20 cellular contexts compared by ENCODE assay signal in genomic region chr1:196029410-196029809, GRCh38.
DNase-seq lines count a peak whose midpoint lies in the region; ATAC-seq and TF ChIP-seq lines count a peak whose summit lies in the region.
"Had no signal": no experiment of that assay in that cellular context is flagged by ENCODE, and none has a peak within 500 bp of the region (broad histone marks: within the 10 kb centered on the region; RNA-seq: fewer than 3 reads in every experiment).

No MANE protein-coding gene starts in this region.

- in situ Hi-C loops in mammary epithelial cell (cut with MboI; ENCODE audit: low sequenced_read_pairs in 2 of 2) = no loop called here

- H3K4me3 Mint-ChIP-seq in MCF 10A (ENCODE audit: unreplicated experiment) (no peak overlapping the region), osteocyte (ENCODE audit: unreplicated experiment) (no peak overlapping the region)
- H3K4me3 Mint-ChIP-seq in T-helper 2 cell treated with Interferon-gamma antibody and Interleukin-4, amounts not matched to agents 5 μg/mL and 100 μg/mL, for 36 hours = no peak overlapping the region
- H3K4me3 Mint-ChIP-seq: B cell; CD4-positive, CD25-positive, alpha-beta regulatory T cell had no signal

- no peak overlapping the region for H2BK12ac ChIP-seq in trophoblast cell (ENCODE audit: low read length)

- DNase-seq in MCF 10A (ENCODE audit: unreplicated experiment) (no peak), mammary epithelial cell (no peak), LNCaP clone FGC (ENCODE audit: low read depth) (no peak), osteocyte (ENCODE audit: extremely low spot score, unreplicated experiment) (no peak), trophoblast cell (no peak)
- no peak for DNase-seq in T-helper 2 cell treated with Interferon-gamma antibody and Interleukin-4, amounts not matched to agents 5 μg/mL and 100 μg/mL, for 36 hours (ENCODE audit: low spot score)
- DNase-seq: CD4-positive, CD25-positive, alpha-beta regulatory T cell; DMS79 treated with DMSO at 0.1 percent for 48 hours; KG1; NCI-H1417 treated with DMSO at 0.1 percent for 48 hours; NCI-H187; NCI-H2107; NCI-H748 treated with DMSO at 0.1 percent for 48 hours had no signal

- no peaks in the 10 kb centered on the region for H3K27me3 Mint-ChIP-seq in MCF 10A (ENCODE audit: insufficient read depth, unreplicated experiment)
- no peaks in the 10 kb centered on the region for H3K27me3 Mint-ChIP-seq in osteocyte (ENCODE audit: unreplicated experiment)
- no peaks in the 10 kb centered on the region for H3K27me3 Mint-ChIP-seq in T-helper 2 cell treated with Interferon-gamma antibody and Interleukin-4, amounts not matched to agents 5 μg/mL and 100 μg/mL, for 36 hours (ENCODE audit: low read depth)
- H3K27me3 Mint-ChIP-seq: B cell; CD4-positive, CD25-positive, alpha-beta regulatory T cell had no signal

- H3K9me3 ChIP-seq in mammary epithelial cell (replicated peaks; ENCODE audit: insufficient read depth, low read length) (no peaks in the 10 kb centered on the region), trophoblast cell (ENCODE audit: insufficient read depth, low read depth, low read length) (no peaks in the 10 kb centered on the region)
- H3K9me3 ChIP-seq: A549 had no signal

- TF ChIP-seq CTCF in MCF 10A (IDR thresholded peaks at IDR 0.05; ENCODE audit: unreplicated experiment) (peak; percentile 11), mammary epithelial cell (conservative IDR thresholded peaks at IDR 0.05 in 1 of 2, IDR thresholded peaks at IDR 0.05 in 1 of 2; ENCODE audit: extremely low read depth in 1 of 2, insufficient read depth in 1 of 2, low read depth in 1 of 2, low read length in 2 of 2) (peak in 1 of 2 donors; percentile 45), LNCaP clone FGC (IDR thresholded peaks at IDR 0.05; ENCODE audit: control insufficient read depth, extremely low read depth, insufficient read depth) (peak; percentile 60), VCaP (conservative IDR thresholded peaks at IDR 0.05) (peak; percentile 68), osteocyte (IDR thresholded peaks at IDR 0.05) (peak; percentile 11)

- no peaks in the 10 kb centered on the region for H3K4me1 Mint-ChIP-seq in MCF 10A (ENCODE audit: insufficient read depth, unreplicated experiment)
- H3K4me1 Mint-ChIP-seq in osteocyte (ENCODE audit: unreplicated experiment) = no peaks in the 10 kb centered on the region
- H3K4me1 Mint-ChIP-seq in T-helper 2 cell treated with Interferon-gamma antibody and Interleukin-4, amounts not matched to agents 5 μg/mL and 100 μg/mL, for 36 hours (ENCODE audit: low read depth) = no peaks in the 10 kb centered on the region
- H3K4me1 Mint-ChIP-seq: B cell; CD4-positive, CD25-positive, alpha-beta regulatory T cell had no signal

- H3K36me3 ChIP-seq in mammary epithelial cell (ENCODE audit: insufficient read depth, low read length) (no peaks in the 10 kb centered on the region), trophoblast cell (ENCODE audit: control insufficient read depth in 1 of 2, insufficient read depth in 2 of 2, low read length in 2 of 2) (no peaks in the 10 kb centered on the region)
- H3K36me3 ChIP-seq: SJSA1 had no signal

- no peak overlapping the region for H3K4me3 ChIP-seq in mammary epithelial cell (replicated peaks in 1 of 3; ENCODE audit: insufficient read depth in 1 of 3, low read depth in 2 of 3, low read length in 3 of 3)
- no peak overlapping the region for H3K4me3 ChIP-seq in LNCaP clone FGC (ENCODE audit: low read depth, low read length)
- no peak overlapping the region for H3K4me3 ChIP-seq in trophoblast cell (ENCODE audit: low read depth, low read length)
- H3K4me3 ChIP-seq: A549, SJSA1 had no signal

- no peak overlapping the region for H2BK120ac ChIP-seq in trophoblast cell (ENCODE audit: insufficient read depth, low read length, poor library complexity)

- H3K36me3 Mint-ChIP-seq in MCF 10A (ENCODE audit: insufficient read depth, unreplicated experiment) (no peaks in the 10 kb centered on the region), osteocyte (ENCODE audit: unreplicated experiment) (no peaks in the 10 kb centered on the region)
- no peaks in the 10 kb centered on the region for H3K36me3 Mint-ChIP-seq in T-helper 2 cell treated with Interferon-gamma antibody and Interleukin-4, amounts not matched to agents 5 μg/mL and 100 μg/mL, for 36 hours (ENCODE audit: low read depth)
- H3K36me3 Mint-ChIP-seq: CD4-positive, CD25-positive, alpha-beta regulatory T cell had no signal

- H3K4me1 ChIP-seq in mammary epithelial cell (ENCODE audit: insufficient read depth, low read length) (no peaks in the 10 kb centered on the region), trophoblast cell (ENCODE audit: control insufficient read depth in 1 of 2, insufficient read depth in 2 of 2, low read length in 2 of 2) (no peaks in the 10 kb centered on the region)
- H3K4me1 ChIP-seq: A549, SJSA1 had no signal

- H3K79me2 ChIP-seq in mammary epithelial cell (ENCODE audit: insufficient read depth, low read length) = no peaks in the 10 kb centered on the region
- H3K79me2 ChIP-seq in trophoblast cell (ENCODE audit: control insufficient read depth, insufficient read depth, low read length, poor library complexity) = no peaks in the 10 kb centered on the region

- no peak overlapping the region for H3K4ac ChIP-seq in trophoblast cell (ENCODE audit: low read depth, low read length)

- no peak overlapping the region for H3K18ac ChIP-seq in trophoblast cell (ENCODE audit: low read length)

- H3K23ac ChIP-seq in trophoblast cell (ENCODE audit: low read length) = no peak overlapping the region

- no peak overlapping the region for H3K14ac ChIP-seq in trophoblast cell (ENCODE audit: low read length)

- no peak for ATAC-seq in HG03039 (IDR thresholded peaks at IDR 0.05; ENCODE audit: unreplicated experiment)
- ATAC-seq: A549, HepG2, Right ventricle myocardium inferior had no signal

- H3K9me3 Mint-ChIP-seq in MCF 10A (ENCODE audit: unreplicated experiment) (no peaks in the 10 kb centered on the region), osteocyte (ENCODE audit: unreplicated experiment) (no peaks in the 10 kb centered on the region)
- no peaks in the 10 kb centered on the region for H3K9me3 Mint-ChIP-seq in T-helper 2 cell treated with Interferon-gamma antibody and Interleukin-4, amounts not matched to agents 5 μg/mL and 100 μg/mL, for 36 hours

- CTCF ChIA-PET in MCF 10A (lab: Yijun Ruan, JAX) (interaction anchor here (0.6 to 1.2 kb wide), 6 partner anchors 9 to 1668 kb away, joined by 3 to 15 read pairs (median 3); no protein-coding TSS in a partner anchor), mammary epithelial cell (lab: Charles Lee; ENCODE audit: low non-redundant PET) (interaction anchor here (0.6 to 0.8 kb wide), 4 partner anchors 90 to 1730 kb away, joined by 3 to 6 read pairs (median 4); no protein-coding TSS in a partner anchor)

- POLR2A ChIA-PET in MCF 10A (lab: Yijun Ruan, JAX) = interaction anchor here (1.0 to 1.3 kb wide), 2 partner anchors 26 to 90 kb away, joined by 3 read pairs; no protein-coding TSS in a partner anchor

- BruUV-seq in MCF 10A (replicated peaks; lab: Mats Ljungman, UMichigan) (no TSS peak), mammary epithelial cell (replicated peaks; lab: Mats Ljungman, UMichigan) (no TSS peak)

- no peaks in the 10 kb centered on the region for H3K27me3 ChIP-seq in mammary epithelial cell (ENCODE audit: insufficient read depth, low read length)
- H3K27me3 ChIP-seq in trophoblast cell (ENCODE audit: insufficient read depth, low read length) = no peaks in the 10 kb centered on the region
- H3K27me3 ChIP-seq: SJSA1 had no signal

- dilution Hi-C loops in mammary epithelial cell (cut with HindIII; ENCODE audit: low sequenced_read_pairs) = loop anchor here (5.0 kb wide), 1 partner anchor 47 kb away; no protein-coding TSS in a partner anchor

- H4K91ac ChIP-seq in trophoblast cell (ENCODE audit: low read depth, low read length) = no peak overlapping the region

- H2BK5ac ChIP-seq in trophoblast cell (ENCODE audit: low read depth, low read length, poor library complexity) = no peak overlapping the region

- no peak overlapping the region for H3K4me2 ChIP-seq in mammary epithelial cell (ENCODE audit: insufficient read depth, low read depth, low read length)
- H3K4me2 ChIP-seq in trophoblast cell (ENCODE audit: low read length) = no peak overlapping the region
- H3K4me2 ChIP-seq: A549 had no signal

- H3K9ac ChIP-seq in mammary epithelial cell (ENCODE audit: insufficient read depth, low read length) (no peak overlapping the region), trophoblast cell (ENCODE audit: low read length) (no peak overlapping the region)

- H2AK5ac ChIP-seq in trophoblast cell (ENCODE audit: low read length) = no peak overlapping the region

- no peak overlapping the region for H2AFZ ChIP-seq in mammary epithelial cell (ENCODE audit: low read depth, low read length)
- H2AFZ ChIP-seq in trophoblast cell (ENCODE audit: insufficient read depth, low read length, poor library complexity) = no peak overlapping the region

- no peak overlapping the region for H4K12ac ChIP-seq in trophoblast cell (ENCODE audit: low read depth, low read length)

- no peaks in the 10 kb centered on the region for H4K20me1 ChIP-seq in mammary epithelial cell (ENCODE audit: insufficient read depth, low read length)

- H3K79me1 ChIP-seq in trophoblast cell (ENCODE audit: low read length) = no peaks in the 10 kb centered on the region

- H3K27ac ChIP-seq in mammary epithelial cell (ENCODE audit: insufficient read depth, low read depth, low read length) = no peak overlapping the region
- H3K27ac ChIP-seq in VCaP = no peak overlapping the region
- no peak overlapping the region for H3K27ac ChIP-seq in trophoblast cell (ENCODE audit: low read depth, low read length)
- H3K27ac ChIP-seq: A549, SJSA1 had no signal

- no peak overlapping the region for H4K8ac ChIP-seq in trophoblast cell (ENCODE audit: low read depth, low read length)

- WGBS in mammary epithelial cell (ENCODE audit: low coverage, missing lambda C conversion rate) = 95% methylated on average over 1 of the region's 1 CpG
- no CpG with 5 or more reads among the region's 1 CpG for WGBS in trophoblast cell (ENCODE audit: extremely low coverage, insufficient coverage, insufficient read length)

- H3K27ac Mint-ChIP-seq in MCF 10A (ENCODE audit: low read depth, unreplicated experiment) (no peak overlapping the region), osteocyte (ENCODE audit: unreplicated experiment) (no peak overlapping the region)
- H3K27ac Mint-ChIP-seq in T-helper 2 cell treated with Interferon-gamma antibody and Interleukin-4, amounts not matched to agents 5 μg/mL and 100 μg/mL, for 36 hours = no peak overlapping the region
- H3K27ac Mint-ChIP-seq: B cell had no signal

- intact Hi-C loops in MCF 10A (cut with micrococcal nuclease) = no loop called here
- intact Hi-C loops in mammary epithelial cell (cut with micrococcal nuclease) = loop anchor here (1.0 kb wide), 1 partner anchor 89 kb away; no protein-coding TSS in a partner anchor
